10 cellular contexts compared by ENCODE assay signal in the genomic region with DNA sequence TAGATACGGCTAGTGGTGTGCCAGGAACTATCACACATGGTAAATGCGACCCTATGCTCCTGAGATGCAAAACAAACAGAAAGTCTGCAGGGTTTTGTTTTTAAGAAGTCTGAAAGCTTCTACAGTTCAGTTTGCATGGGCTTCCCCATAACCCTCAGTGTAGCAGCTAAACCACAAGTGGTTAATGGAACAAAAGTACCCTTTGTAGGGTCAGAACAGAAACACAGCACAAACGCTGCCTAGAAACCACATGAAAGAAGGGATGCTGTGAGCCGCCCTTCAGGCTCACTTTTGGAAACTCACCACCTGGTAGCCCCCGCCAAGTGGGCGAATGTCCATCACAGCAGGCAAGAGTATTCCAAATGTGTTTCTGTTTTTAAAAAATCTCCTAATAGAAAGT. TPM values are rescaled to one million over a fixed set of nuclear protein-coding genes. Genes with fewer than 3 reads are reported as not detected.
A peak's percentile ranks its signal among the peaks of the same experiment; 100 is the strongest.
DNase-seq lines count a peak whose midpoint lies in the region; ATAC-seq, FAIRE-seq and TF ChIP-seq lines count a peak whose summit lies in the region.
"Had no signal": no experiment of that assay in that cellular context is flagged by ENCODE, and none has a peak within 500 bp of the region (broad histone marks: within the 10 kb centered on the region; RNA-seq: fewer than 3 reads in every experiment).

No MANE protein-coding gene starts in this region.

- H3K4me1 ChIP-seq in endodermal cell (ENCODE audit: control insufficient read depth, insufficient read depth, low read length) = peaks cover 14% of the 10 kb centered on the region

- POLR2A ChIA-PET in HEK293T (lab: Yijun Ruan, JAX) = no interaction called here

- H3K36me3 Mint-ChIP-seq in endodermal cell (ENCODE audit: low read depth) = no peaks in the 10 kb centered on the region

- H3K27ac ChIP-seq in endodermal cell (ENCODE audit: low read depth, low read length) = peak overlapping the region; percentile 71

- DNase-seq in GM12891 (ENCODE audit: insufficient read length, low spot score) (peak; percentile 16), endodermal cell (no peak), RPMI8226 (no peak), HEK293T (ENCODE audit: extremely low spot score) (no peak), sciatic nerve (ENCODE audit: low spot score) (no peak)
- DNase-seq in activated effector memory CD4-positive, alpha-beta T cell treated with anti-CD3 and anti-CD28 coated beads, Interleukin-2, amount 50 U/mL, for 16 hours = no peak
- DNase-seq: stimulated activated naive CD4-positive, alpha-beta T cell had no signal

- H3K9me3 Mint-ChIP-seq in endodermal cell = no peaks in the 10 kb centered on the region

- no peak overlapping the region for H3K4me3 ChIP-seq in endodermal cell (ENCODE audit: low read length)

- no peak overlapping the region for H3K27ac Mint-ChIP-seq in endodermal cell

- peak; percentile 75 for FAIRE-seq in GM12891 (lab: Jason Lieb, UNC)
- FAIRE-seq: islet of Langerhans had no signal

- H3K9me3 ChIP-seq in endodermal cell (ENCODE audit: control insufficient read depth, low read length) = no peaks in the 10 kb centered on the region

- H3K4me3 Mint-ChIP-seq in endodermal cell = no peak overlapping the region

- H3K27me3 ChIP-seq in endodermal cell (ENCODE audit: control insufficient read depth, insufficient read depth, low read length, poor library complexity, severe bottlenecking) = no peaks in the 10 kb centered on the region

- no peak for TF ChIP-seq POLR2A in GM12891 (IDR thresholded peaks at IDR 0.05; ENCODE audit: low read depth, low read length)

- WGBS in endodermal cell (ENCODE audit: insufficient coverage in 1 of 2, insufficient read length in 1 of 2), 2 experiments = 79 to 85% methylated on average over 5 to 6 of the region's 6 CpGs

- CTCF ChIA-PET in HEK293T (lab: Yijun Ruan, JAX) = no interaction called here

- no peaks in the 10 kb centered on the region for H3K27me3 Mint-ChIP-seq in endodermal cell (ENCODE audit: insufficient read depth)

- H3K4me1 Mint-ChIP-seq in endodermal cell = peaks cover 19% of the 10 kb centered on the region

- H3K9ac ChIP-seq in endodermal cell (ENCODE audit: extremely low read depth, low read length, poor library complexity, severe bottlenecking) = no peak overlapping the region

- ATAC-seq in GM21515 (IDR thresholded peaks at IDR 0.05; ENCODE audit: unreplicated experiment) (peak; percentile 97), HG03571 (IDR thresholded peaks at IDR 0.05; ENCODE audit: unreplicated experiment) (peak; percentile 80), sciatic nerve (no peak)

- intact Hi-C loops in sciatic nerve (cut with DNase I) = no loop called here

- no peak for TF ChIP-seq CTCF in endodermal cell (conservative IDR thresholded peaks at IDR 0.05)

- no peaks in the 10 kb centered on the region for H3K36me3 ChIP-seq in endodermal cell (ENCODE audit: control insufficient read depth, insufficient read depth, low read length)

TF ChIP-seq in GM12891, 5 proteins besides CTCF, POLR2A, EP300 and RAD21:
- TF ChIP-seq PAX5 (IDR thresholded peaks at IDR 0.05; ENCODE audit: insufficient read depth, low read length, severe bottlenecking) = no peak
- 0 out of 2 replicates have a peak, but pooled peaks have one; percentile 13 for TF ChIP-seq SPI1 (IDR thresholded peaks at IDR 0.05; ENCODE audit: low read depth, low read length)
- no peak for TF ChIP-seq TAF1 (IDR thresholded peaks at IDR 0.05; ENCODE audit: low read depth, low read length)
- TF ChIP-seq POU2F2 (IDR thresholded peaks at IDR 0.05; ENCODE audit: low read depth, low read length) = 0 out of 2 replicates have a peak, but pooled peaks have one; percentile 32

TF ChIP-seq in HEK293T, 16 proteins besides CTCF, POLR2A, EP300 and RAD21:
- TF ChIP-seq LEF1 (IDR thresholded peaks at IDR 0.05; ENCODE audit: borderline replicate concordance) = no peak
- TF ChIP-seq FOXA1 (IDR thresholded peaks at IDR 0.05) = no peak
- TF ChIP-seq CTBP1 (IDR thresholded peaks at IDR 0.05; ENCODE audit: borderline replicate concordance) = no peak
- TF ChIP-seq ZNF384 (IDR thresholded peaks at IDR 0.05) = no peak
- no peak for TF ChIP-seq HDGF (IDR thresholded peaks at IDR 0.05; ENCODE audit: borderline replicate concordance)
- no peak for TF ChIP-seq NFRKB (IDR thresholded peaks at IDR 0.05)
- no peak for TF ChIP-seq FOXM1 (IDR thresholded peaks at IDR 0.05; ENCODE audit: borderline replicate concordance)
- TF ChIP-seq SP1 (IDR thresholded peaks at IDR 0.05) = no peak
- TF ChIP-seq ARNT (IDR thresholded peaks at IDR 0.05) = no peak
- TF ChIP-seq FOXK2 (IDR thresholded peaks at IDR 0.05) = no peak
- TF ChIP-seq TARDBP (IDR thresholded peaks at IDR 0.05) = no peak
- TF ChIP-seq, protein P1, sequence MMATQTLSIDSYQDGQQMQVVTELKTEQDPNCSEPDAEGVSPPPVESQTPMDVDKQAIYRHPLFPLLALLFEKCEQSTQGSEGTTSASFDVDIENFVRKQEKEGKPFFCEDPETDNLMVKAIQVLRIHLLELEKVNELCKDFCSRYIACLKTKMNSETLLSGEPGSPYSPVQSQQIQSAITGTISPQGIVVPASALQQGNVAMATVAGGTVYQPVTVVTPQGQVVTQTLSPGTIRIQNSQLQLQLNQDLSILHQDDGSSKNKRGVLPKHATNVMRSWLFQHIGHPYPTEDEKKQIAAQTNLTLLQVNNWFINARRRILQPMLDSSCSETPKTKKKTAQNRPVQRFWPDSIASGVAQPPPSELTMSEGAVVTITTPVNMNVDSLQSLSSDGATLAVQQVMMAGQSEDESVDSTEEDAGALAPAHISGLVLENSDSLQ (IDR thresholded peaks at IDR 0.05) = no peak
- TF ChIP-seq ELF4 (IDR thresholded peaks at IDR 0.05) = no peak
- TF ChIP-seq BHLHE40 (IDR thresholded peaks at IDR 0.05; ENCODE audit: borderline replicate concordance) = no peak
- TF ChIP-seq SUZ12 (IDR thresholded peaks at IDR 0.05) = no peak
- TF ChIP-seq L3MBTL2 (conservative IDR thresholded peaks at IDR 0.05) = no peak

RNA-seq across cellular contexts. Expression of a gene that starts 46.2 kb away (rescaled TPM):
- polyA plus RNA-seq in GM12891 (2012; ENCODE audit: low read depth, missing spikeins) = not detected
- total RNA-seq in endodermal cell = 10 to 100 TPM; 27.8 to 30.7 TPM
- 19.3 TPM for polyA plus RNA-seq in endodermal cell (2013, experiment 1 of 2)
- 23.4 TPM for polyA plus RNA-seq in endodermal cell (2013, experiment 2 of 2)
- total RNA-seq in sciatic nerve = 71.2 TPM
